ENCODE assay signal across 19 cellular contexts in genomic region chr19:776549-776948, GRCh38. TPM values are rescaled to one million over a fixed set of nuclear protein-coding genes. Genes with fewer than 3 reads are reported as not detected.
"Had no signal": no experiment of that assay in that cellular context is flagged by ENCODE, and none has a peak within 500 bp of the region (broad histone marks: within the 10 kb centered on the region; RNA-seq: fewer than 3 reads in every experiment).

No MANE protein-coding gene starts in this region.

- H3K9me3 ChIP-seq: breast epithelium, esophagus muscularis mucosa, right atrium auricular region had no signal

- H3K4me1 ChIP-seq: right atrium auricular region had no signal

- H3K27ac ChIP-seq: breast epithelium, esophagus muscularis mucosa, right atrium auricular region had no signal

- H3K36me3 ChIP-seq: breast epithelium, esophagus muscularis mucosa, right atrium auricular region had no signal

- H3K4me3 ChIP-seq: breast epithelium, esophagus muscularis mucosa, lung, right atrium auricular region had no signal

- ATAC-seq: activated CD4-positive, CD25-positive, alpha-beta regulatory T cell treated with anti-CD3 and anti-CD28 coated beads, Interleukin-2, amount 50 U/mL, for 24 hours; left colon; stimulated activated naive CD8-positive, alpha-beta T cell treated with anti-CD3 and anti-CD28 coated beads, Interleukin-15, amount 100 ng/mL, for 72 hours had no signal

- DNase-seq: activated CD8-positive, alpha-beta memory T cell treated with anti-CD3 and anti-CD28 coated beads for 24 hours; activated CD8-positive, alpha-beta memory T cell treated with anti-CD3 and anti-CD28 coated beads, Interleukin-2, amount 50 U/mL, for 48 hours; activated effector memory CD4-positive, alpha-beta T cell treated with anti-CD3 and anti-CD28 coated beads, Interleukin-2, amount 50 U/mL, for 16 hours; activated naive CD4-positive, alpha-beta T cell treated with anti-CD3 and anti-CD28 coated beads, Interleukin-2, amount 50 U/mL, for 16 hours; activated T-cell treated with anti-CD3 and anti-CD28 coated beads, Interleukin-2, amount 50 U/mL, for 48 hours; aorta; effector CD4-positive, alpha-beta T cell; left colon; occipital lobe; stimulated activated CD4-positive, alpha-beta T cell treated with anti-CD3 and anti-CD28 coated beads, Interleukin-2, amount 100 ng/mL, for 24 hours; stimulated activated naive CD8-positive, alpha-beta T cell treated with anti-CD3 and anti-CD28 coated beads, Interleukin-15, amount 100 ng/mL, for 72 hours; T1000 had no signal

- H3K27me3 ChIP-seq: breast epithelium, right atrium auricular region had no signal

RNA-seq across cellular contexts. Expression of gene MISP, which starts 25.6 kb away (rescaled TPM):
- total RNA-seq: occipital lobe; skeletal muscle tissue; T-helper 1 cell treated with Interleukin-12 subunit alpha and Interleukin-12 subunit beta and Interleukin-4 antibody, amounts not matched to agents 30 ng/mL and 1 ng/mL, for 36 hours had no signal

RNA-seq across cellular contexts. Expression of gene PLPPR3, which starts 45.2 kb away (rescaled TPM):
- total RNA-seq: aorta; esophagus muscularis mucosa; left colon; right atrium auricular region; T-helper 1 cell treated with Interleukin-12 subunit alpha and Interleukin-12 subunit beta and Interleukin-4 antibody, amounts not matched to agents 30 ng/mL and 1 ng/mL, for 36 hours had no signal
- polyA plus RNA-seq: aorta had no signal

RNA-seq across cellular contexts. Expression of gene AZU1, which starts 51.1 kb away (rescaled TPM):
- total RNA-seq: left colon; right atrium auricular region; T-helper 1 cell treated with Interleukin-12 subunit alpha and Interleukin-12 subunit beta and Interleukin-4 antibody, amounts not matched to agents 30 ng/mL and 1 ng/mL, for 36 hours had no signal
